In the genomic region with DNA sequence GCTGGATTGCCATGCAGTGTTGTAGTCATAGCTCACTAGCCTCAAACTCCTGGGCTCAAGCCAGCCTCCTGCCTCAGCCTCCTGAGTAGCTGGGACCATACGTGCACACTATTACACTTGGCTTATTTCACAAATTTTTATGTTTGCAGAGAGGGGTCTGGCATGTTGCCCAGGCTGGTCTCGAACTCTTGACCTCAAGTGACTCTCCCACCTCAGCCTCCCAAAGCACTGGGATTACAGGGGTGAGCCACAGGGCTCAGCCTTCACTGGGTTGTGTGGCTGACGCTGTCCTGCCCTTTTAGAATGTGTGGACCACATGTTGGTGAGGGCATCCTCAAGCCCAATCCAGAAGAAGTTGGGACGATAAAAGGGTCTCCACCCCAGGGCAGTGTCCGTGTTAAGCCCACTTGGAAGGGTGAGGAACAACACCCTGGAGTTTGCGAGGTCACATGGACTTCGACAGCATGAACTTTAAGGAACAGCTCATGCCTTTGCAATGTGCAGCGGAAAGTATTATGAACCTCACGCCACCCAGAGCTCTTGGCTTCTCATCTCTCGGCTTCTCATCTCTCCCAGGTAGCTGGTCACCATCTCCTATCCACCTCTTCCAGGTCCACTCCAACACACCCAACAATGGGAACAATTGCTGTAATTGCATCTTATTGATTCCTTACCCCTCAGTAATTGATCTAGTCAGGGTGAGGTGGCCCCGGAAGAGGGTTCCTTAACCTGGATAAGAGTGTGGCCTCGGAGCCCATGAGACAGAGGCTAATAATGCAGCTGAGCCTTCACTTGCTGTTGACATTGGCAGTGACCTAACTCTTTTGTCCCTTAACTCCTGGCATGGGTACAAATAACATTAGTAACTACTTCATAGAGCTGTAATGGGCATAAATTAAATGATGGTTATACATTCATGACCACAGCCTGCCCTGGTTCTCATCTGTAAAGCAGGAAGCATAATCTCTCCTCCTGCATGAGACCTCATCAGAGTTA, we compare ENCODE assay signal across 16 cellular contexts. TPM values are rescaled to one million over a fixed set of nuclear protein-coding genes. Genes with fewer than 3 reads are reported as not detected.
A peak's percentile ranks its signal among the peaks of the same experiment; 100 is the strongest.
DNase-seq lines count a peak whose midpoint lies in the region; ATAC-seq, FAIRE-seq and TF ChIP-seq lines count a peak whose summit lies in the region.
"Had no signal": no experiment of that assay in that cellular context is flagged by ENCODE, and none has a peak within 500 bp of the region (broad histone marks: within the 10 kb centered on the region; RNA-seq: fewer than 3 reads in every experiment).

No MANE protein-coding gene starts in this region.

- ATAC-seq in IMR-90 (ENCODE audit: low read depth) (no peak), HG03159 (IDR thresholded peaks at IDR 0.05; ENCODE audit: unreplicated experiment) (no peak)
- no peak for ATAC-seq in CD4-positive, alpha-beta T cell (ENCODE audit: poor library complexity)

- dilution Hi-C loops in IMR-90 (cut with HindIII; ENCODE audit: low sequenced_read_pairs, unreplicated experiment) = no loop called here

- no peak for TF ChIP-seq CTCF in IMR-90 (conservative IDR thresholded peaks at IDR 0.05; ENCODE audit: low read depth, low read length)
- no peak for TF ChIP-seq CTCF in astrocyte (IDR thresholded peaks at IDR 0.05; ENCODE audit: insufficient read depth, low read depth, low read length)
- no peak for TF ChIP-seq CTCF in CD4-positive, alpha-beta T cell (IDR thresholded peaks at IDR 0.05)

- H2BK120ac ChIP-seq in IMR-90 (ENCODE audit: low read depth, low read length) = peak overlapping the region; percentile 96

- no peak for FAIRE-seq in astrocyte (lab: Jason Lieb, UNC)

- no peak for TF ChIP-seq RAD21 in IMR-90 (IDR thresholded peaks at IDR 0.05; ENCODE audit: low read length)

- H4K5ac ChIP-seq in IMR-90 (ENCODE audit: low read depth, low read length) = peak overlapping the region; percentile 71; the same call in 1 of the 2 replicates

- peak overlapping the region; percentile 85 for H3K14ac ChIP-seq in IMR-90 (replicated peaks; ENCODE audit: low read depth, low read length)

- no TSS peak for BruUV-seq in IMR-90 (replicated peaks; lab: Mats Ljungman, UMichigan)

- peak overlapping the region; percentile 51; the same call in 2 of the 3 replicates for H2BK15ac ChIP-seq in IMR-90 (ENCODE audit: low read depth, low read length)

- H3K4me3 ChIP-seq in IMR-90 (ENCODE audit: insufficient read depth, low read depth, low read length) = no peak overlapping the region
- peak overlapping the region; percentile 13 for H3K4me3 ChIP-seq in astrocyte (ENCODE audit: insufficient read depth, low read depth, low read length)
- H3K4me3 ChIP-seq in muscle layer of duodenum (ENCODE audit: low read depth in 1 of 2, low read length in 2 of 2) = no peak overlapping the region
- H3K4me3 ChIP-seq: BLaER1, cardiac muscle cell, prostate gland had no signal

- peak overlapping the region; percentile 94 for H2BK20ac ChIP-seq in IMR-90 (ENCODE audit: low read depth, low read length)

- peaks cover 43% of the 10 kb centered on the region for H3K9me1 ChIP-seq in IMR-90 (ENCODE audit: insufficient read depth, low read length)

- H3K36me3 ChIP-seq in IMR-90 (ENCODE audit: control insufficient read depth, insufficient read depth, low read length) = peaks cover 3% of the 10 kb centered on the region; the same call in 1 of the 2 replicates
- no peaks in the 10 kb centered on the region for H3K36me3 ChIP-seq in astrocyte (ENCODE audit: insufficient read depth, low read length)
- H3K36me3 ChIP-seq in muscle layer of duodenum (ENCODE audit: control insufficient read depth in 1 of 2, insufficient read depth in 2 of 2, low read length in 2 of 2) = no peaks in the 10 kb centered on the region
- H3K36me3 ChIP-seq: BLaER1, cardiac muscle cell, prostate gland had no signal

- peak overlapping the region; percentile 1; the same call in 1 of the 2 replicates for H3K27ac ChIP-seq in IMR-90 (ENCODE audit: insufficient read depth, low read length)
- peak overlapping the region; percentile 98 for H3K27ac ChIP-seq in astrocyte (ENCODE audit: low read depth, low read length)
- peak overlapping the region; percentile 18 for H3K27ac ChIP-seq in muscle layer of duodenum (ENCODE audit: low read length)
- H3K27ac ChIP-seq in CD4-positive, alpha-beta T cell (ENCODE audit: low read depth, low read length) = no peak overlapping the region
- H3K27ac ChIP-seq: BLaER1, cardiac muscle cell, prostate gland had no signal

- no peak overlapping the region for H3K4me3 Mint-ChIP-seq in astrocyte (ENCODE audit: unreplicated experiment)
- no peak overlapping the region for H3K4me3 Mint-ChIP-seq in CD4-positive, alpha-beta T cell
- no peak overlapping the region for H3K4me3 Mint-ChIP-seq in activated T-cell treated with anti-CD3 and anti-CD28 coated beads, Interleukin-2, amount 50 U/mL, for 24 hours
- H3K4me3 Mint-ChIP-seq: activated CD4-positive, alpha-beta memory T cell treated with anti-CD3 and anti-CD28 coated beads for 36 hours had no signal

- H3K79me2 ChIP-seq in astrocyte (ENCODE audit: insufficient read depth, low read length) = peaks cover 43% of the 10 kb centered on the region

- POLR2A ChIA-PET in IMR-90 (lab: Charles Lee; ENCODE audit: unreplicated experiment) = interaction anchor here (0.6 kb wide), 1 partner anchor 391 kb away, joined by 5 read pairs; no protein-coding TSS in a partner anchor
- POLR2A ChIA-PET in CD4-positive, alpha-beta T cell (lab: Charles Lee) = no interaction called here

- peak overlapping the region; percentile 85 for H2AK5ac ChIP-seq in IMR-90 (ENCODE audit: low read depth, low read length)

- H3K27me3 Mint-ChIP-seq in astrocyte (ENCODE audit: low read depth, unreplicated experiment) = peaks cover 3% of the 10 kb centered on the region
- peaks cover 52% of the 10 kb centered on the region for H3K27me3 Mint-ChIP-seq in CD4-positive, alpha-beta T cell
- H3K27me3 Mint-ChIP-seq in activated T-cell treated with anti-CD3 and anti-CD28 coated beads, Interleukin-2, amount 50 U/mL, for 24 hours = peaks cover 50% of the 10 kb centered on the region

- H2AK9ac ChIP-seq in IMR-90 (replicated peaks; ENCODE audit: low read depth, low read length, poor library complexity) = peak overlapping the region; percentile 12

- CTCF ChIA-PET in IMR-90 (lab: Yijun Ruan, JAX) = no interaction called here
- CTCF ChIA-PET in CD4-positive, alpha-beta T cell (lab: Charles Lee) = no interaction called here

- H3K56ac ChIP-seq in IMR-90 (ENCODE audit: extremely low read depth, insufficient read depth, low read length) = peak overlapping the region; percentile 80; the same call in 1 of the 2 replicates

- no peak; the same call in 1 of the 2 replicates for TF ChIP-seq POLR2A in IMR-90 (IDR thresholded peaks at IDR 0.05; ENCODE audit: low read depth, low read length)

- peak overlapping the region; percentile 94 for H3K4ac ChIP-seq in IMR-90 (ENCODE audit: low read depth, low read length)

- in situ Hi-C loops in IMR-90 (cut with MboI; ENCODE audit: low sequenced_read_pairs) = loop anchor here (10.0 kb wide), 1 partner anchor 170 kb away; no protein-coding TSS in a partner anchor

- peaks cover 3% of the 10 kb centered on the region; the same call in 1 of the 2 replicates for H4K20me1 ChIP-seq in IMR-90 (ENCODE audit: insufficient read depth, low read length)
- H4K20me1 ChIP-seq in astrocyte (ENCODE audit: insufficient read depth, low read length) = no peaks in the 10 kb centered on the region
- H4K20me1 ChIP-seq: BLaER1 had no signal

- peak overlapping the region; percentile 96 for H2BK5ac ChIP-seq in IMR-90 (ENCODE audit: low read depth, low read length, poor library complexity, severe bottlenecking)

- peaks cover 20% of the 10 kb centered on the region for H3K4me1 Mint-ChIP-seq in astrocyte (ENCODE audit: low read depth, unreplicated experiment)
- no peaks in the 10 kb centered on the region for H3K4me1 Mint-ChIP-seq in CD4-positive, alpha-beta T cell (ENCODE audit: low read depth)
- H3K4me1 Mint-ChIP-seq in activated T-cell treated with anti-CD3 and anti-CD28 coated beads, Interleukin-2, amount 50 U/mL, for 24 hours (ENCODE audit: low read depth) = no peaks in the 10 kb centered on the region

- peaks cover 2% of the 10 kb centered on the region for H3K36me3 Mint-ChIP-seq in astrocyte (ENCODE audit: low read depth, unreplicated experiment)
- no peaks in the 10 kb centered on the region for H3K36me3 Mint-ChIP-seq in CD4-positive, alpha-beta T cell (ENCODE audit: low read depth)
- H3K36me3 Mint-ChIP-seq in activated T-cell treated with anti-CD3 and anti-CD28 coated beads, Interleukin-2, amount 50 U/mL, for 24 hours (ENCODE audit: low read depth) = no peaks in the 10 kb centered on the region
- H3K36me3 Mint-ChIP-seq: activated CD4-positive, alpha-beta memory T cell treated with anti-CD3 and anti-CD28 coated beads for 36 hours had no signal

- peak overlapping the region; percentile 12 to 91; a peak in 3 of 4 replicates for H4K8ac ChIP-seq in IMR-90 (ENCODE audit: low read depth in 2 of 2, low read length in 2 of 2)

- H4K91ac ChIP-seq in IMR-90 (ENCODE audit: insufficient read depth, low read depth, low read length) = peak overlapping the region; percentile 89

- DNase-seq in AG20443 (ENCODE audit: low spot score) (peak; percentile 35), IMR-90 (no peak), astrocyte (ENCODE audit: low read depth) (peak; percentile 76), NCI-H2227 (lab: John Stamatoyannopoulos, UW; ENCODE audit: unreplicated experiment) (no peak)
- DNase-seq in CD4-positive, alpha-beta T cell = no peak
- no peak for DNase-seq in activated T-cell treated with anti-CD3 and anti-CD28 coated beads, Interleukin-2, amount 50 U/mL, for 24 hours
- DNase-seq: activated CD4-positive, alpha-beta memory T cell treated with anti-CD3 and anti-CD28 coated beads for 36 hours; activated effector memory CD4-positive, alpha-beta T cell treated with Interleukin-2 at 50 U/mL for 16 hours; midbrain; NCI-H1092; T-helper 9 cell had no signal

- no peak overlapping the region for H3K27ac Mint-ChIP-seq in astrocyte (ENCODE audit: unreplicated experiment)
- no peak overlapping the region for H3K27ac Mint-ChIP-seq in CD4-positive, alpha-beta T cell
- no peak overlapping the region for H3K27ac Mint-ChIP-seq in activated T-cell treated with anti-CD3 and anti-CD28 coated beads, Interleukin-2, amount 50 U/mL, for 24 hours
- H3K27ac Mint-ChIP-seq: activated CD4-positive, alpha-beta memory T cell treated with anti-CD3 and anti-CD28 coated beads for 36 hours had no signal

- peak overlapping the region; percentile 89; the same call in 1 of the 2 replicates for H3K18ac ChIP-seq in IMR-90 (ENCODE audit: low read depth, low read length)

- H2AFZ ChIP-seq in IMR-90 (replicated peaks; ENCODE audit: low read length, poor library complexity) (no peak overlapping the region), astrocyte (ENCODE audit: low read depth, low read length) (no peak overlapping the region)

- H3K9ac ChIP-seq in IMR-90 (ENCODE audit: low read depth, low read length) (peak overlapping the region; percentile 17; the same call in 1 of the 2 replicates), astrocyte (ENCODE audit: low read length) (peak overlapping the region; percentile 82)
- H3K9ac ChIP-seq: BLaER1 had no signal

- H3K9me3 ChIP-seq in IMR-90 (ENCODE audit: control insufficient read depth, insufficient read depth, low read length) = no peaks in the 10 kb centered on the region
- no peaks in the 10 kb centered on the region for H3K9me3 ChIP-seq in astrocyte (ENCODE audit: insufficient read depth, low read depth, low read length)
- no peaks in the 10 kb centered on the region for H3K9me3 ChIP-seq in muscle layer of duodenum (ENCODE audit: control insufficient read depth in 1 of 2, low read length in 2 of 2)
- H3K9me3 ChIP-seq in CD4-positive, alpha-beta T cell (ENCODE audit: control insufficient read depth, low read length) = no peaks in the 10 kb centered on the region
- H3K9me3 ChIP-seq: BLaER1, prostate gland had no signal

- intact Hi-C loops in IMR-90 (cut with micrococcal nuclease) = no loop called here
- intact Hi-C loops in CD4-positive, alpha-beta T cell (cut with DNase I, micrococcal nuclease) = no loop called here

- H3K4me1 ChIP-seq in IMR-90 (ENCODE audit: control insufficient read depth, insufficient read depth, low read length) = peaks cover 40% of the 10 kb centered on the region
- peaks cover 65% of the 10 kb centered on the region for H3K4me1 ChIP-seq in astrocyte (ENCODE audit: insufficient read depth, low read length)
- no peaks in the 10 kb centered on the region for H3K4me1 ChIP-seq in muscle layer of duodenum (ENCODE audit: control insufficient read depth in 1 of 2, insufficient read depth in 2 of 2, low read length in 2 of 2)
- H3K4me1 ChIP-seq: BLaER1, prostate gland had no signal

- no peaks in the 10 kb centered on the region for H3K9me3 Mint-ChIP-seq in astrocyte (ENCODE audit: unreplicated experiment)
- H3K9me3 Mint-ChIP-seq in CD4-positive, alpha-beta T cell = no peaks in the 10 kb centered on the region
- H3K9me3 Mint-ChIP-seq in activated T-cell treated with anti-CD3 and anti-CD28 coated beads, Interleukin-2, amount 50 U/mL, for 24 hours = no peaks in the 10 kb centered on the region
- H3K9me3 Mint-ChIP-seq: activated CD4-positive, alpha-beta memory T cell treated with anti-CD3 and anti-CD28 coated beads for 36 hours had no signal

- H3K79me1 ChIP-seq in IMR-90 (ENCODE audit: low read depth in 1 of 2, low read length in 2 of 2) = peaks cover 31 to 62% of the 10 kb centered on the region in 2 experiments

- H3K23ac ChIP-seq in IMR-90 (ENCODE audit: low read depth, low read length) = peak overlapping the region; percentile 96

- 84% methylated on average over 7 of the region's 12 CpGs; no CpG with 5 or more reads in 1 of the 2 experiments for WGBS in IMR-90 (ENCODE audit: extremely low coverage in 2 of 2, insufficient read length in 1 of 2), 2 experiments

- no peaks in the 10 kb centered on the region for H3K27me3 ChIP-seq in IMR-90 (ENCODE audit: control insufficient read depth, insufficient read depth, low read length)
- no peaks in the 10 kb centered on the region for H3K27me3 ChIP-seq in astrocyte (ENCODE audit: insufficient read depth, low read length)
- peaks cover 4% of the 10 kb centered on the region for H3K27me3 ChIP-seq in muscle layer of duodenum (ENCODE audit: low read depth, low read length)
- H3K27me3 ChIP-seq in CD4-positive, alpha-beta T cell (ENCODE audit: control insufficient read depth, insufficient read depth, low read length) = peaks cover 16% of the 10 kb centered on the region

- H3K4me2 ChIP-seq in IMR-90 (ENCODE audit: low read depth, low read length) (peak overlapping the region; percentile 66; the same call in 1 of the 2 replicates), astrocyte (ENCODE audit: low read length) (peak overlapping the region; percentile 78)
- H3K4me2 ChIP-seq: BLaER1 had no signal

RNA-seq across cellular contexts. Expression of gene FOXL1, which starts 6.7 kb away (rescaled TPM):
- total RNA-seq in IMR-90 (2012; rRNA removed) (15.2 and 23.9 TPM in 2 replicates), astrocyte (6.1 and 8.1 TPM in 2 replicates)
- polyA plus RNA-seq in IMR-90 (2012; rRNA removed) = 25.8 and 29.9 TPM in 2 replicates
- polyA plus RNA-seq in IMR-90 (2012; cell fraction: cytosol; rRNA removed) = 59.6 and 70.0 TPM in 2 replicates
- polyA plus RNA-seq in IMR-90 (2012; cell fraction: nucleus; rRNA removed; ENCODE audit: low replicate concordance) = 22.9 and 59.6 TPM in 2 replicates
- not detected for total RNA-seq in CD4-positive, alpha-beta T cell
- total RNA-seq: activated CD4-positive, alpha-beta memory T cell treated with anti-CD3 and anti-CD28 coated beads for 36 hours had no signal

RNA-seq across cellular contexts. Expression of gene FOXC2, which starts 18.4 kb away (rescaled TPM):
- total RNA-seq in IMR-90 (2012; rRNA removed) (0.90 and 1.1 TPM in 2 replicates), astrocyte (15.8 and 15.9 TPM in 2 replicates)
- 6.4 and 9.2 TPM in 2 replicates for polyA plus RNA-seq in IMR-90 (2012; rRNA removed)
- 5.5 and 8.7 TPM in 2 replicates for polyA plus RNA-seq in IMR-90 (2012; cell fraction: cytosol; rRNA removed)
- polyA plus RNA-seq in IMR-90 (2012; cell fraction: nucleus; rRNA removed; ENCODE audit: low replicate concordance) = 4.3 and 7.4 TPM in 2 replicates
- total RNA-seq in CD4-positive, alpha-beta T cell = under 1 TPM; 0.11 to 0.19 TPM
- total RNA-seq: activated CD4-positive, alpha-beta memory T cell treated with anti-CD3 and anti-CD28 coated beads for 36 hours had no signal

RNA-seq across cellular contexts. Expression of gene MTHFSD, which starts 30.0 kb away (rescaled TPM):
- total RNA-seq in IMR-90 (2012; rRNA removed) = 7.8 and 8.2 TPM in 2 replicates
- 13.7 and 16.8 TPM in 2 replicates for polyA plus RNA-seq in IMR-90 (2012; rRNA removed)
- 5.6 and 7.9 TPM in 2 replicates for polyA plus RNA-seq in IMR-90 (2012; cell fraction: cytosol; rRNA removed)
- 71.8 and 97.1 TPM in 2 replicates for polyA plus RNA-seq in IMR-90 (2012; cell fraction: nucleus; rRNA removed; ENCODE audit: low replicate concordance)
- 15.6 and 16.5 TPM in 2 replicates for total RNA-seq in astrocyte
- total RNA-seq in CD4-positive, alpha-beta T cell = 1 to 10 TPM; 7.3 to 7.9 TPM

Comparison
In these comparisons a context has a peak if more than half of its experiments do, and no peak if none do; other contexts are left out.
1. DNase-seq: peak in AG20443 (single experiment) and astrocyte (single experiment); none in IMR-90 (single experiment), CD4-positive, alpha-beta T cell (0 of 10), activated T-cell treated with anti-CD3 and anti-CD28 coated beads, Interleukin-2, amount 50 U/mL, for 24 hours (single experiment) and NCI-H2227 (single experiment).